Comparison of ENCODE assay signal across 11 cellular contexts in the genomic region with DNA sequence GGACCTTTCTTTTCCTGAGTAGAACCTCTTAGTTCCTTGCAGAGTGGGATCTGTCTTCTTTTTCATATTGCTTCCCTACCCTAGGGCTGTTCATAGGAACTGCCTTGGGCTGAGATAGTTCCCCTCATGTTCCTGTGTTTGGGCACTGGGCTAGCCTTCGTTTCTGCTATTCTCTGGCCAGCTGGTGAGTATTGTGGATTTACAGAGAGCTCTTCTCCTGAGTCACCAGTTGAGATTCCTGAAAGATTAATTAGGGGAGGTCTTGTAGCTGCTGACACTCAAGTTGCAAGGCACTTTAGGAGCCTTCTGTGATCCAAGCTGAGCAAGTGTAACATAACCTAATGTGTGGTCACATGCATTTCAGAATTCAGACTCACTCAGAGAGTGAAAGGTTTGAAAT. TPM values are rescaled to one million over a fixed set of nuclear protein-coding genes. Genes with fewer than 3 reads are reported as not detected.
A peak's percentile ranks its signal among the peaks of the same experiment; 100 is the strongest.
DNase-seq lines count a peak whose midpoint lies in the region; ATAC-seq and TF ChIP-seq lines count a peak whose summit lies in the region.
"Had no signal": no experiment of that assay in that cellular context is flagged by ENCODE, and none has a peak within 500 bp of the region (broad histone marks: within the 10 kb centered on the region; RNA-seq: fewer than 3 reads in every experiment).

No MANE protein-coding gene starts in this region.

- POLR2A ChIA-PET in AG04450 (lab: Yijun Ruan, JAX) (interaction anchor here (0.6 to 1.1 kb wide), 4 partner anchors 31 to 127 kb away, joined by 3 to 5 read pairs (median 4); a partner anchor contains a TSS), MCF 10A (lab: Yijun Ruan, JAX) (interaction anchor here (0.7 to 1.8 kb wide), 10 partner anchors 9 to 127 kb away, joined by 3 to 8 read pairs (median 3); no protein-coding TSS in a partner anchor)

- no peak for TF ChIP-seq POLR2A in lower leg skin (IDR thresholded peaks at IDR 0.05)

- H3K4me3 ChIP-seq in AG04450 (ENCODE audit: low read depth, low read length), result no peak overlapping the region
- no peak overlapping the region for H3K4me3 ChIP-seq in lower leg skin (ENCODE audit: low read depth, poor library complexity, severe bottlenecking)

- H3K27ac ChIP-seq in AG04450 (ENCODE audit: low read depth, low read length), result peak overlapping the region; percentile 79

- H3K9me3 Mint-ChIP-seq in MCF 10A (ENCODE audit: unreplicated experiment) (no peaks in the 10 kb centered on the region), mesothelial cell of epicardium (no peaks in the 10 kb centered on the region)

- intact Hi-C loops in MCF 10A (cut with micrococcal nuclease), result no loop called here
- intact Hi-C loops in lower leg skin (cut with DNase I; ENCODE audit: low total_unique reads), result no loop called here

- WGBS in lower leg skin, 2 donors, result 18 to 37% methylated on average over 1 of the region's 1 CpG

- no peaks in the 10 kb centered on the region for H3K27me3 ChIP-seq in AG04450 (ENCODE audit: control insufficient read depth, insufficient read depth, low read length)

- H3K4me3 Mint-ChIP-seq in MCF 10A (ENCODE audit: unreplicated experiment), result no peak overlapping the region
- no peak overlapping the region for H3K4me3 Mint-ChIP-seq in mesothelial cell of epicardium

- H3K27me3 Mint-ChIP-seq in MCF 10A (ENCODE audit: insufficient read depth, unreplicated experiment), result no peaks in the 10 kb centered on the region
- H3K27me3 Mint-ChIP-seq in mesothelial cell of epicardium (ENCODE audit: low read depth), result no peaks in the 10 kb centered on the region

- peaks cover 100% of the 10 kb centered on the region for H3K36me3 Mint-ChIP-seq in MCF 10A (ENCODE audit: insufficient read depth, unreplicated experiment)
- peaks cover 53% of the 10 kb centered on the region for H3K36me3 Mint-ChIP-seq in mesothelial cell of epicardium

- no peak for ATAC-seq in GM21381 (IDR thresholded peaks at IDR 0.05; ENCODE audit: unreplicated experiment)

- BruUV-seq in MCF 10A (replicated peaks; lab: Mats Ljungman, UMichigan), result no TSS peak

- H3K4me1 Mint-ChIP-seq in MCF 10A (ENCODE audit: insufficient read depth, unreplicated experiment) (peaks cover 16% of the 10 kb centered on the region), mesothelial cell of epicardium (peaks cover 27% of the 10 kb centered on the region)

- DNase-seq in AG04450 (ENCODE audit: low read depth, low spot score), result peak; percentile 71
- DNase-seq in HS-5 (ENCODE audit: low read depth), result peak; percentile 65
- DNase-seq in MCF 10A (ENCODE audit: unreplicated experiment), result peak; percentile 34
- DNase-seq in mesothelial cell of epicardium (ENCODE audit: low spot score in 2 of 2, unreplicated experiment in 2 of 2), result no peak
- DNase-seq in NCI-H187 (lab: John Stamatoyannopoulos, UW), result no peak
- DNase-seq in lower leg skin (ENCODE audit: low spot score in 2 of 2), result no peak
- DNase-seq in SK-N-DZ (ENCODE audit: low spot score), result no peak
- DNase-seq: effector CD4-positive, alpha-beta T cell; MM.1S; small intestine had no signal

- CTCF ChIA-PET in AG04450 (lab: Charles Lee), result interaction anchor here (0.7 to 5.7 kb wide), 4 partner anchors 13 to 134 kb away, joined by 3 to 31 read pairs (median 14); no protein-coding TSS in a partner anchor
- CTCF ChIA-PET in MCF 10A (lab: Yijun Ruan, JAX), result interaction anchor here (1.0 to 1.4 kb wide), 2 partner anchors 73 to 134 kb away, joined by 3 to 4 read pairs; no protein-coding TSS in a partner anchor

- H3K27ac Mint-ChIP-seq in MCF 10A (ENCODE audit: low read depth, unreplicated experiment) (peak overlapping the region; percentile 57), mesothelial cell of epicardium (peak overlapping the region; percentile 76)

- TF ChIP-seq CTCF in AG04450 (IDR thresholded peaks at IDR 0.05; ENCODE audit: low read depth, low read length) (no peak), MCF 10A (IDR thresholded peaks at IDR 0.05; ENCODE audit: unreplicated experiment) (no peak), mesothelial cell of epicardium (IDR thresholded peaks at IDR 0.05; ENCODE audit: unreplicated experiment) (no peak), lower leg skin (IDR thresholded peaks at IDR 0.05) (no peak)

- H3K9me3 ChIP-seq in AG04450 (ENCODE audit: control insufficient read depth, insufficient read depth, low read length), result no peaks in the 10 kb centered on the region

RNA-seq across cellular contexts. Expression of a gene that starts 30.7 kb away (rescaled TPM):
- polyA plus RNA-seq in AG04450 (2011; rRNA removed), result 62.6 and 74.8 TPM in 2 replicates
- polyA minus RNA-seq in AG04450 (2011; rRNA and poly(A)+ RNA removed), result 163 and 178 TPM in 2 replicates
- total RNA-seq in MCF 10A (2022) (129 and 148 TPM in 2 replicates), mesothelial cell of epicardium (178 to 183 TPM (median 180 TPM) in 3 replicates), lower leg skin (100 to 1,000 TPM in 1 of 4 donors, 10 to 100 TPM in 3; 75.8 to 175 (median 88.6) TPM)
- 31.4 and 38.8 TPM in 2 replicates for polyA plus RNA-seq in SK-N-DZ (2014; cell fraction: cytosol; rRNA removed)
- polyA plus RNA-seq in SK-N-DZ (2014; cell fraction: nucleus; rRNA removed), result 60.9 and 82.1 TPM in 2 replicates

Comparison
In these comparisons a context has a peak if more than half of its experiments do, and no peak if none do; other contexts are left out.
1. DNase-seq: peak in AG04450 (single experiment), HS-5 (single experiment) and MCF 10A (single experiment); none in mesothelial cell of epicardium (0 of 2), NCI-H187 (0 of 2), lower leg skin (0 of 2) and SK-N-DZ (single experiment).